ENCODE assay signal across 1 cellular context in genomic region chr2:194822657-194823056, GRCh38.
TF ChIP-seq lines count a peak whose summit lies in the region.

No MANE protein-coding gene starts in this region.

TF ChIP-seq in GM12878, 131 proteins besides CTCF, POLR2A, EP300 and RAD21 (continued from another document):
- no peak for TF ChIP-seq CUX1 (IDR thresholded peaks at IDR 0.05; ENCODE audit: insufficient replicate concordance, low read depth, low read length)
- TF ChIP-seq NRF1 (conservative IDR thresholded peaks at IDR 0.05; ENCODE audit: low read depth, low read length), result no peak
- TF ChIP-seq ZNF384 (IDR thresholded peaks at IDR 0.05; ENCODE audit: borderline replicate concordance, low read depth, low read length), result no peak
- TF ChIP-seq REST (IDR thresholded peaks at IDR 0.05; ENCODE audit: low read depth, low read length), result no peak
- TF ChIP-seq PAX5 (IDR thresholded peaks at IDR 0.05; ENCODE audit: borderline replicate concordance, low read depth, low read length), result peak; percentile 88
- peak; percentile 74; the same call in 1 of the 2 replicates for TF ChIP-seq PAX8 (IDR thresholded peaks at IDR 0.05)
- no peak for TF ChIP-seq TCF12 (IDR thresholded peaks at IDR 0.05; ENCODE audit: low read depth, low read length)
